22 cellular contexts compared by ENCODE assay signal in the genomic region with DNA sequence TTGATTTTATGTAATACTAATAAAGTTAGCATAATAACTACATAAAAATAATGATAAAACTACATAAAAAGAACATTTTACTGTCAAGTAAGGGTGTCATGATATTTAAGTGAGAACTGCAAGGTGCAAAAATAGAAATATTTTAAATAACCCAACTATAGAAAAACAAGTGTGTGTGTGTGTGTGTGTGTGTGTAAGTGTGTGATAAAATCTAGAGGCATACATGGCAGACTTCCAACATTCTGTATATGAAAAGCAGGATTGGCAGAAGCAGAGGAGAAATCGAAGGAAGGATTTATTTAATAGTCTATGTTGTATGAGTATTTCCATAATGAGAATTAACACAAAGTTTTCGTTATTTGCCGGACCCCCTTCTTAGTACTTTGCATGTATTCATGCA.
A peak's percentile ranks its signal among the peaks of the same experiment; 100 is the strongest.
DNase-seq lines count a peak whose midpoint lies in the region; ATAC-seq and TF ChIP-seq lines count a peak whose summit lies in the region.
"Had no signal": no experiment of that assay in that cellular context is flagged by ENCODE, and none has a peak within 500 bp of the region (broad histone marks: within the 10 kb centered on the region; RNA-seq: fewer than 3 reads in every experiment).

No MANE protein-coding gene starts in this region.

- no peak for TF ChIP-seq CTCF in LNCaP clone FGC (IDR thresholded peaks at IDR 0.05; ENCODE audit: control insufficient read depth, extremely low read depth, insufficient read depth)
- no peak for TF ChIP-seq CTCF in retinal pigment epithelial cell (conservative IDR thresholded peaks at IDR 0.05; ENCODE audit: low read depth, low read length)

- no peak for ATAC-seq in HG03196 (IDR thresholded peaks at IDR 0.05; ENCODE audit: unreplicated experiment)
- ATAC-seq: GM12878 had no signal

- H3K4me3 ChIP-seq in LNCaP clone FGC (ENCODE audit: low read depth, low read length) (no peak overlapping the region), retinal pigment epithelial cell (ENCODE audit: low read length) (no peak overlapping the region)
- H3K4me3 ChIP-seq: BLaER1, GM12878 had no signal

- DNase-seq in HT-29 (ENCODE audit: low spot score) (peak; percentile 7), LNCaP clone FGC (ENCODE audit: low read depth) (peak; percentile 30), retinal pigment epithelial cell (ENCODE audit: low read depth) (peak; percentile 21)
- DNase-seq in NK-92 treated with Interleukin-12 subunit alpha and Interleukin-12 subunit beta, amount 100 ng/mL, for 24 hours (lab: John Stamatoyannopoulos, UW) = no peak
- DNase-seq: 8988T; ACHN; BE2C; C1 segment of cervical spinal cord; CD4-positive, alpha-beta memory T cell; CD4-positive, CD25-positive, alpha-beta regulatory T cell; CD8-positive, alpha-beta memory T cell; COR-L47; DMS 273 treated with DMSO at 0.1 percent for 48 hours; DMS153; DMS53; DMS79; DND-41; EL; GDM1 had no signal
